1 cellular context compared by ENCODE assay signal in genomic region chr1:107056426-107057196, GRCh38.
TF ChIP-seq lines count a peak whose summit lies in the region.

Gene PRMT6 (plus strand): TSS chr1:107056674. CDS start chr1:107056716, 42 bp downstream.

TF ChIP-seq in K562, 482 proteins besides CTCF, POLR2A, EP300 and RAD21 (continued from another document and continues in another):
- no peak for TF ChIP-seq CHD7 (IDR thresholded peaks at IDR 0.05; ENCODE audit: low read depth, low read length)
- TF ChIP-seq C11orf30 (IDR thresholded peaks at IDR 0.05; ENCODE audit: low read depth), result peak; percentile 19; the same call in 1 of the 2 replicates
- 0 out of 2 replicates have a peak, but pooled peaks have one; percentile 10 for TF ChIP-seq TRIM25 (IDR thresholded peaks at IDR 0.05; ENCODE audit: borderline replicate concordance)
- TF ChIP-seq RBBP5 (IDR thresholded peaks at IDR 0.05; ENCODE audit: borderline replicate concordance, insufficient read depth, low read length, poor library complexity, severe bottlenecking), result peak; percentile 89
- 0 out of 2 replicates have a peak, but pooled peaks have one; percentile 68 for TF ChIP-seq FOXK1 (CRISPR knock-in tag; IDR thresholded peaks at IDR 0.05; ENCODE audit: borderline replicate concordance)
- 0 out of 2 replicates have a peak, but pooled peaks have one; percentile 55 for TF ChIP-seq ARID1B (IDR thresholded peaks at IDR 0.05)
- TF ChIP-seq ZNF224 (CRISPR knock-in tag; IDR thresholded peaks at IDR 0.05), result 0 out of 2 replicates have a peak, but pooled peaks have one; percentile 13
- 0 out of 2 replicates have a peak, but pooled peaks have one; percentile 19 for TF ChIP-seq BHLHE40 (IDR thresholded peaks at IDR 0.05; ENCODE audit: low read length)
- TF ChIP-seq KDM4B (IDR thresholded peaks at IDR 0.05; ENCODE audit: borderline replicate concordance in 2 of 2, low read depth in 1 of 2), result 0 out of 4 replicates have a peak, but pooled peaks of 1 of the 2 experiments have one; percentile 19
- peak; percentile 76; the same call in 1 of the 2 replicates for TF ChIP-seq PHF8 (IDR thresholded peaks at IDR 0.05; ENCODE audit: borderline replicate concordance, low read length)
- peak; percentile 47 to 94 (median 87) for TF ChIP-seq YY1 (IDR thresholded peaks at IDR 0.05; ENCODE audit: borderline replicate concordance in 1 of 3, control insufficient read depth in 1 of 3, extremely low read depth in 1 of 3, insufficient read depth in 3 of 3, insufficient read length in 1 of 3, insufficient replicate concordance in 2 of 3, low read depth in 1 of 3, low read length in 2 of 3)
- TF ChIP-seq CHD2 (IDR thresholded peaks at IDR 0.05; ENCODE audit: low read depth, low read length), result no peak
- peak; percentile 85 for TF ChIP-seq NFIC (IDR thresholded peaks at IDR 0.05)
- peak; percentile 83 for TF ChIP-seq TFAP4 (CRISPR knock-in tag; IDR thresholded peaks at IDR 0.05; ENCODE audit: borderline replicate concordance)
- TF ChIP-seq ZBTB1 (CRISPR knock-in tag; IDR thresholded peaks at IDR 0.05; ENCODE audit: borderline replicate concordance, low read depth), result peak; percentile 73; the same call in 1 of the 2 replicates
- TF ChIP-seq, protein P1, sequence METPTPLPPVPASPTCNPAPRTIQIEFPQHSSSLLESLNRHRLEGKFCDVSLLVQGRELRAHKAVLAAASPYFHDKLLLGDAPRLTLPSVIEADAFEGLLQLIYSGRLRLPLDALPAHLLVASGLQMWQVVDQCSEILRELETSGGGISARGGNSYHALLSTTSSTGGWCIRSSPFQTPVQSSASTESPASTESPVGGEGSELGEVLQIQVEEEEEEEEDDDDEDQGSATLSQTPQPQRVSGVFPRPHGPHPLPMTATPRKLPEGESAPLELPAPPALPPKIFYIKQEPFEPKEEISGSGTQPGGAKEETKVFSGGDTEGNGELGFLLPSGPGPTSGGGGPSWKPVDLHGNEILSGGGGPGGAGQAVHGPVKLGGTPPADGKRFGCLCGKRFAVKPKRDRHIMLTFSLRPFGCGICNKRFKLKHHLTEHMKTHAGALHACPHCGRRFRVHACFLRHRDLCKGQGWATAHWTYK (CRISPR knock-in tag; IDR thresholded peaks at IDR 0.05), result peak; percentile 48; the same call in 1 of the 2 replicates
- peak; percentile 87 for TF ChIP-seq GABPA (tag; conservative IDR thresholded peaks at IDR 0.05; ENCODE audit: low read depth)
- TF ChIP-seq MNT (conservative IDR thresholded peaks at IDR 0.05), result peak; percentile 50 to 71; a peak in 3 of 4 replicates
- TF ChIP-seq TRIM24 (IDR thresholded peaks at IDR 0.05), result 0 out of 4 replicates have a peak, but pooled peaks of 1 of the 2 experiments have one; percentile 7
- peak; percentile 52; the same call in 1 of the 2 replicates for TF ChIP-seq GATAD2A (IDR thresholded peaks at IDR 0.05)
- no peak for TF ChIP-seq MYBL2 (IDR thresholded peaks at IDR 0.05; ENCODE audit: low read depth)
- TF ChIP-seq MYBL2 (CRISPR knock-in tag; IDR thresholded peaks at IDR 0.05; ENCODE audit: borderline replicate concordance), result no peak
- TF ChIP-seq HCFC1 (IDR thresholded peaks at IDR 0.05; ENCODE audit: low read depth, low read length), result peak; percentile 92
- TF ChIP-seq PREB (CRISPR knock-in tag; IDR thresholded peaks at IDR 0.05), result peak; percentile 83; the same call in 1 of the 2 replicates
- 0 out of 2 replicates have a peak, but pooled peaks have one; percentile 7 for TF ChIP-seq BCOR (IDR thresholded peaks at IDR 0.05)
- TF ChIP-seq ZNF197 (CRISPR knock-in tag; IDR thresholded peaks at IDR 0.05; ENCODE audit: low read depth), result peak; percentile 58; the same call in 1 of the 2 replicates
- TF ChIP-seq PHF20 (IDR thresholded peaks at IDR 0.05; ENCODE audit: partially characterized antibody), result peak; percentile 77
- 0 out of 2 replicates have a peak, but pooled peaks have one; percentile 18 for TF ChIP-seq ZNF79 (CRISPR knock-in tag; IDR thresholded peaks at IDR 0.05; ENCODE audit: low read depth)
- TF ChIP-seq NBN (IDR thresholded peaks at IDR 0.05; ENCODE audit: low read depth), result 0 out of 2 replicates have a peak, but pooled peaks have one; percentile 20
- 0 out of 2 replicates have a peak, but pooled peaks have one; percentile 63 for TF ChIP-seq ZNF76 (CRISPR knock-in tag; IDR thresholded peaks at IDR 0.05; ENCODE audit: borderline replicate concordance)
- TF ChIP-seq, protein P2, sequence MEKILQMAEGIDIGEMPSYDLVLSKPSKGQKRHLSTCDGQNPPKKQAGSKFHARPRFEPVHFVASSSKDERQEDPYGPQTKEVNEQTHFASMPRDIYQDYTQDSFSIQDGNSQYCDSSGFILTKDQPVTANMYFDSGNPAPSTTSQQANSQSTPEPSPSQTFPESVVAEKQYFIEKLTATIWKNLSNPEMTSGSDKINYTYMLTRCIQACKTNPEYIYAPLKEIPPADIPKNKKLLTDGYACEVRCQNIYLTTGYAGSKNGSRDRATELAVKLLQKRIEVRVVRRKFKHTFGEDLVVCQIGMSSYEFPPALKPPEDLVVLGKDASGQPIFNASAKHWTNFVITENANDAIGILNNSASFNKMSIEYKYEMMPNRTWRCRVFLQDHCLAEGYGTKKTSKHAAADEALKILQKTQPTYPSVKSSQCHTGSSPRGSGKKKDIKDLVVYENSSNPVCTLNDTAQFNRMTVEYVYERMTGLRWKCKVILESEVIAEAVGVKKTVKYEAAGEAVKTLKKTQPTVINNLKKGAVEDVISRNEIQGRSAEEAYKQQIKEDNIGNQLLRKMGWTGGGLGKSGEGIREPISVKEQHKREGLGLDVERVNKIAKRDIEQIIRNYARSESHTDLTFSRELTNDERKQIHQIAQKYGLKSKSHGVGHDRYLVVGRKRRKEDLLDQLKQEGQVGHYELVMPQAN (IDR thresholded peaks at IDR 0.05; ENCODE audit: borderline replicate concordance), result peak; percentile 71
- no peak for TF ChIP-seq PHB2 (IDR thresholded peaks at IDR 0.05; ENCODE audit: low read depth)
- no peak for TF ChIP-seq NFE2L1 (tag; IDR thresholded peaks at IDR 0.05; ENCODE audit: borderline replicate concordance, low read depth)
- no peak for TF ChIP-seq GATAD2B (IDR thresholded peaks at IDR 0.05; ENCODE audit: borderline replicate concordance)
- TF ChIP-seq OTX1 (CRISPR knock-in tag; IDR thresholded peaks at IDR 0.05), result peak; percentile 83; the same call in 1 of the 2 replicates
- TF ChIP-seq CHD1 (IDR thresholded peaks at IDR 0.05; ENCODE audit: low read length), result peak; percentile 77
- TF ChIP-seq MTA1 (IDR thresholded peaks at IDR 0.05; ENCODE audit: borderline replicate concordance), result 0 out of 2 replicates have a peak, but pooled peaks have one; percentile 29
- no peak for TF ChIP-seq LEF1 (IDR thresholded peaks at IDR 0.05)
- TF ChIP-seq ESRRA (IDR thresholded peaks at IDR 0.05; ENCODE audit: borderline replicate concordance, low read depth), result 0 out of 2 replicates have a peak, but pooled peaks have one; percentile 13
- no peak for TF ChIP-seq NR2C2 (CRISPR knock-in tag; IDR thresholded peaks at IDR 0.05)
- TF ChIP-seq NR2C2 (tag; IDR thresholded peaks at IDR 0.05), result peak; percentile 46; the same call in 1 of the 2 replicates
